Comparison of ENCODE assay signal across 17 cellular contexts in genomic region chr1:27439150-27439549, GRCh38. TPM values are rescaled to one million over a fixed set of nuclear protein-coding genes. Genes with fewer than 3 reads are reported as not detected.
DNase-seq lines count a peak whose midpoint lies in the region; ATAC-seq, FAIRE-seq and TF ChIP-seq lines count a peak whose summit lies in the region.
"Had no signal": no experiment of that assay in that cellular context is flagged by ENCODE, and none has a peak within 500 bp of the region (broad histone marks: within the 10 kb centered on the region; RNA-seq: fewer than 3 reads in every experiment).

No MANE protein-coding gene starts in this region.

- peak overlapping the region; percentile 67 for H3K27ac Mint-ChIP-seq in activated naive CD4-positive, alpha-beta T cell treated with anti-CD3 and anti-CD28 coated beads, Interleukin-2, amount 10 ng/mL, durations not matched to agents 7 days and 5 days
- peak overlapping the region; percentile 85 to 92 for H3K27ac Mint-ChIP-seq in T-cell
- peak overlapping the region; percentile 89 for H3K27ac Mint-ChIP-seq in memory B cell

- FAIRE-seq in frontal cortex (lab: Jason Lieb, UNC): no peak
- FAIRE-seq: colon had no signal

- DNase-seq in activated naive CD4-positive, alpha-beta T cell treated with anti-CD3 and anti-CD28 coated beads, Interleukin-2, amount 10 ng/mL, durations not matched to agents 7 days and 5 days: no peak
- DNase-seq in activated naive CD4-positive, alpha-beta T cell treated with anti-CD3 and anti-CD28 coated beads, Interleukin-2, amount 50 U/mL, for 16 hours: no peak
- DNase-seq in T-cell (no peak), memory B cell (ENCODE audit: low spot score in 2 of 2) (no peak), transverse colon (no peak), EL (no peak), frontal cortex (ENCODE audit: low spot score in 2 of 2) (no peak), NCI-H1694 treated with DMSO at 0.1 percent for 48 hours (lab: John Stamatoyannopoulos, UW) (no peak)
- DNase-seq: activated T-cell treated with anti-CD3 and anti-CD28 coated beads, Interleukin-2, amount 50 U/mL, for 4 hours; DMS 273 treated with DMSO at 0.1 percent for 48 hours; kidney glomerular epithelial cell; NCI-H1930; NCI-H524; testis had no signal

- peaks cover 42% of the 10 kb centered on the region for H3K36me3 Mint-ChIP-seq in activated naive CD4-positive, alpha-beta T cell treated with anti-CD3 and anti-CD28 coated beads, Interleukin-2, amount 10 ng/mL, durations not matched to agents 7 days and 5 days
- H3K36me3 Mint-ChIP-seq in T-cell (peaks cover 15% of the 10 kb centered on the region), memory B cell (peaks cover 13% of the 10 kb centered on the region)

- no peaks in the 10 kb centered on the region for H3K36me3 ChIP-seq in transverse colon
- H3K36me3 ChIP-seq: prostate gland had no signal

- H3K4me3 Mint-ChIP-seq in activated naive CD4-positive, alpha-beta T cell treated with anti-CD3 and anti-CD28 coated beads, Interleukin-2, amount 10 ng/mL, durations not matched to agents 7 days and 5 days: no peak overlapping the region
- H3K4me3 Mint-ChIP-seq in T-cell: peak overlapping the region in 1 of 3 donors; percentile 65
- H3K4me3 Mint-ChIP-seq in memory B cell: no peak overlapping the region
- H3K4me3 Mint-ChIP-seq: activated T-cell treated with anti-CD3 and anti-CD28 coated beads, Interleukin-2, amount 50 U/mL, for 4 hours had no signal

- CTCF ChIA-PET in activated naive CD4-positive, alpha-beta T cell treated with anti-CD3 and anti-CD28 coated beads, Interleukin-2, amount 10 ng/mL, durations not matched to agents 7 days and 5 days (lab: Charles Lee): interaction anchor here (0.9 to 1.5 kb wide), 2 partner anchors 9 to 85 kb away, joined by 3 to 5 read pairs; no protein-coding TSS in a partner anchor
- CTCF ChIA-PET in T-cell (lab: Charles Lee): interaction anchor here in 1 of 2 donors (0.5 to 1.2 kb wide), 5 partner anchors 10 to 154 kb away, joined by 3 to 6 read pairs (median 4); no protein-coding TSS in a partner anchor

- no peak for TF ChIP-seq CTCF in transverse colon (IDR thresholded peaks at IDR 0.05)

- peaks cover 41 to 61% (median 53%) of the 10 kb centered on the region in 4 donors for H3K4me1 ChIP-seq in transverse colon

- H3K27ac ChIP-seq in transverse colon: peak overlapping the region; percentile 87 to 92 (median 90)
- H3K27ac ChIP-seq: prostate gland, testis had no signal

- in situ Hi-C loops in transverse colon (cut with MboI; ENCODE audit: low pct_ligation_motif_present in 1 of 4, low pct_unique_long_range_greater_than_20kb in 1 of 4, low sequenced_read_pairs in 3 of 4): no loop called here

- POLR2A ChIA-PET in T-cell (lab: Charles Lee): interaction anchor here in 1 of 2 donors (0.5 kb wide), 1 partner anchor 74 kb away, joined by 8 read pairs; no protein-coding TSS in a partner anchor

- H3K4me1 Mint-ChIP-seq in activated naive CD4-positive, alpha-beta T cell treated with anti-CD3 and anti-CD28 coated beads, Interleukin-2, amount 10 ng/mL, durations not matched to agents 7 days and 5 days: peaks cover 54% of the 10 kb centered on the region
- H3K4me1 Mint-ChIP-seq in T-cell (peaks cover 60 to 65% (median 62%) of the 10 kb centered on the region in 3 donors), memory B cell (peaks cover 41% of the 10 kb centered on the region)

- no peaks in the 10 kb centered on the region for H3K27me3 ChIP-seq in transverse colon
- H3K27me3 ChIP-seq: testis had no signal

- intact Hi-C loops in transverse colon (cut with DNase I; ENCODE audit: low total_unique reads): no loop called here

- 19 to 23% methylated on average over 2 of the region's 2 CpGs for WGBS in transverse colon (ENCODE audit: low coverage in 1 of 2), 2 donors

- TF ChIP-seq EP300 in transverse colon (IDR thresholded peaks at IDR 0.05; ENCODE audit: low read depth): no peak

- ATAC-seq in T-cell (replicated peaks in 1 of 4) (no peak), memory B cell (ENCODE audit: low read depth) (no peak)
- ATAC-seq: activated T-cell treated with anti-CD3 and anti-CD28 coated beads, Interleukin-2, amount 50 U/mL, for 4 hours; esophagus mucosa had no signal

- H3K9me3 Mint-ChIP-seq in activated naive CD4-positive, alpha-beta T cell treated with anti-CD3 and anti-CD28 coated beads, Interleukin-2, amount 10 ng/mL, durations not matched to agents 7 days and 5 days: no peaks in the 10 kb centered on the region
- no peaks in the 10 kb centered on the region for H3K9me3 Mint-ChIP-seq in T-cell
- H3K9me3 Mint-ChIP-seq in memory B cell: no peaks in the 10 kb centered on the region

- no peaks in the 10 kb centered on the region for H3K27me3 Mint-ChIP-seq in activated naive CD4-positive, alpha-beta T cell treated with anti-CD3 and anti-CD28 coated beads, Interleukin-2, amount 10 ng/mL, durations not matched to agents 7 days and 5 days
- H3K27me3 Mint-ChIP-seq in T-cell (no peaks in the 10 kb centered on the region), memory B cell (no peaks in the 10 kb centered on the region)

- no peaks in the 10 kb centered on the region for H3K9me3 ChIP-seq in transverse colon
- H3K9me3 ChIP-seq: prostate gland, testis had no signal

- no peak for TF ChIP-seq POLR2A in transverse colon (IDR thresholded peaks at IDR 0.05)

- no peak overlapping the region for H3K4me3 ChIP-seq in transverse colon
- H3K4me3 ChIP-seq: prostate gland, testis had no signal

RNA-seq across cellular contexts. Expression of gene GPR3, which starts 46.7 kb away (rescaled TPM):
- total RNA-seq in T-cell (under 1 TPM in 2 of 5 donors, not detected in 3; 0.21 to 0.35 TPM), transverse colon (not detected), frontal cortex (0.41 TPM)

RNA-seq across cellular contexts. Expression of gene WASF2, which starts 50.8 kb away (rescaled TPM):
- 100 to 1,000 TPM; 145 to 161 (median 156) TPM for total RNA-seq in T-cell
- 100 to 1,000 TPM in 1 of 4 donors, 10 to 100 TPM in 3; 34.6 to 114 (median 60.9) TPM for total RNA-seq in transverse colon
- 4.5 TPM for total RNA-seq in frontal cortex

RNA-seq across cellular contexts. Expression of gene CD164L2, which starts 56.0 kb away (rescaled TPM):
- total RNA-seq in T-cell (not detected), transverse colon (not detected), frontal cortex (not detected)
- total RNA-seq: activated T-cell treated with anti-CD3 and anti-CD28 coated beads, Interleukin-2, amount 50 U/mL, for 4 hours had no signal
